ENCODE assay signal across 1 cellular context in the genomic region with DNA sequence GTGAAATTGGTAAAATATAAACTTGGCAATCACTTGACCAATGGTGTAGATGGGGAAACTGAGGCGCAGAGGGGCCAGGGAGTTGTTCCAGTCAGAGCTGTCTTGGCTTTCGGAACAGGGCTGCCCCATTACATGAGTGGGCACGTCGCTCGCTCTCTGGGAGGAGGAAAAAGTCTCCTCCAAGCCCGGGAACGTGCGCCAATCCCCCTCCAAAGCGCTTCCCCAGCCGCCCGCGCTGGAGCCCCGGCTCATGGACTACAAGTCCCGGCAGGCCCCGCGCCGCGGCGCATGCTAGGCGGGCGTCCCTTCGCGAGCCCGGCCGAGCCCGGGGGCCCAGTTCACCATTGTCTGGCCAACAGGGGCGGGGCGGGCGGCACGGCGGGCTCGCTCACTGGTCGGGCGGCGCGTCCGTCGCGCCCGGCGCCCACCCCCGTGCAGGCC.
TF ChIP-seq lines count a peak whose summit lies in the region.

No MANE protein-coding gene starts in this region.

TF ChIP-seq in GM12878, 131 proteins besides CTCF, POLR2A, EP300 and RAD21 (continues in another document):
- TF ChIP-seq NFXL1 (IDR thresholded peaks at IDR 0.05; ENCODE audit: borderline replicate concordance) = no peak
- TF ChIP-seq CREB1 (IDR thresholded peaks at IDR 0.05; ENCODE audit: low read depth) = peak; percentile 79
- no peak for TF ChIP-seq HDAC6 (IDR thresholded peaks at IDR 0.05; ENCODE audit: unreplicated experiment)
- TF ChIP-seq, protein P1, sequence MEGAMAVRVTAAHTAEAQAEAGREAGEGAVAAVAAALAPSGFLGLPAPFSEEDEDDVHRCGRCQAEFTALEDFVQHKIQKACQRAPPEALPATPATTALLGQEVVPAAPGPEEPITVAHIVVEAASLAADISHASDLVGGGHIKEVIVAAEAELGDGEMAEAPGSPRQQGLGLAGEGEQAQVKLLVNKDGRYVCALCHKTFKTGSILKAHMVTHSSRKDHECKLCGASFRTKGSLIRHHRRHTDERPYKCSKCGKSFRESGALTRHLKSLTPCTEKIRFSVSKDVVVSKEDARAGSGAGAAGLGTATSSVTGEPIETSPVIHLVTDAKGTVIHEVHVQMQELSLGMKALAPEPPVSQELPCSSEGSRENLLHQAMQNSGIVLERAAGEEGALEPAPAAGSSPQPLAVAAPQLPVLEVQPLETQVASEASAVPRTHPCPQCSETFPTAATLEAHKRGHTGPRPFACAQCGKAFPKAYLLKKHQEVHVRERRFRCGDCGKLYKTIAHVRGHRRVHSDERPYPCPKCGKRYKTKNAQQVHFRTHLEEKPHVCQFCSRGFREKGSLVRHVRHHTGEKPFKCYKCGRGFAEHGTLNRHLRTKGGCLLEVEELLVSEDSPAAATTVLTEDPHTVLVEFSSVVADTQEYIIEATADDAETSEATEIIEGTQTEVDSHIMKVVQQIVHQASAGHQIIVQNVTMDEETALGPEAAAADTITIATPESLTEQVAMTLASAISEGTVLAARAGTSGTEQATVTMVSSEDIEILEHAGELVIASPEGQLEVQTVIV (IDR thresholded peaks at IDR 0.05; ENCODE audit: borderline replicate concordance, partially characterized antibody) = no peak
- no peak for TF ChIP-seq ETV6 (conservative IDR thresholded peaks at IDR 0.05 in 1 of 2, IDR thresholded peaks at IDR 0.05 in 1 of 2; ENCODE audit: borderline replicate concordance in 1 of 2, low read depth in 1 of 2)
- TF ChIP-seq DPF2 (IDR thresholded peaks at IDR 0.05) = peak; percentile 32; the same call in 1 of the 2 replicates
- no peak for TF ChIP-seq LARP7 (IDR thresholded peaks at IDR 0.05)
- TF ChIP-seq ZZZ3 (IDR thresholded peaks at IDR 0.05; ENCODE audit: control insufficient read depth, insufficient read length, low read depth) = no peak
- TF ChIP-seq MXI1 (IDR thresholded peaks at IDR 0.05; ENCODE audit: low read depth, low read length) = 0 out of 2 replicates have a peak, but pooled peaks have one; percentile 50
- no peak for TF ChIP-seq EZH2 (IDR thresholded peaks at IDR 0.05; ENCODE audit: borderline replicate concordance, control insufficient read depth, low read depth, low read length)
- no peak for TF ChIP-seq NFIC (IDR thresholded peaks at IDR 0.05; ENCODE audit: low read depth, low read length)
- TF ChIP-seq BHLHE40 (IDR thresholded peaks at IDR 0.05; ENCODE audit: borderline replicate concordance in 1 of 2, low read depth in 2 of 2, low read length in 1 of 2) = peak in 1 of 2 experiments; percentile 68; a peak in 1 of 4 replicates
- TF ChIP-seq RAD51 (IDR thresholded peaks at IDR 0.05) = no peak
- no peak for TF ChIP-seq JUND (IDR thresholded peaks at IDR 0.05; ENCODE audit: low read depth, low read length)
- TF ChIP-seq, protein P2, sequence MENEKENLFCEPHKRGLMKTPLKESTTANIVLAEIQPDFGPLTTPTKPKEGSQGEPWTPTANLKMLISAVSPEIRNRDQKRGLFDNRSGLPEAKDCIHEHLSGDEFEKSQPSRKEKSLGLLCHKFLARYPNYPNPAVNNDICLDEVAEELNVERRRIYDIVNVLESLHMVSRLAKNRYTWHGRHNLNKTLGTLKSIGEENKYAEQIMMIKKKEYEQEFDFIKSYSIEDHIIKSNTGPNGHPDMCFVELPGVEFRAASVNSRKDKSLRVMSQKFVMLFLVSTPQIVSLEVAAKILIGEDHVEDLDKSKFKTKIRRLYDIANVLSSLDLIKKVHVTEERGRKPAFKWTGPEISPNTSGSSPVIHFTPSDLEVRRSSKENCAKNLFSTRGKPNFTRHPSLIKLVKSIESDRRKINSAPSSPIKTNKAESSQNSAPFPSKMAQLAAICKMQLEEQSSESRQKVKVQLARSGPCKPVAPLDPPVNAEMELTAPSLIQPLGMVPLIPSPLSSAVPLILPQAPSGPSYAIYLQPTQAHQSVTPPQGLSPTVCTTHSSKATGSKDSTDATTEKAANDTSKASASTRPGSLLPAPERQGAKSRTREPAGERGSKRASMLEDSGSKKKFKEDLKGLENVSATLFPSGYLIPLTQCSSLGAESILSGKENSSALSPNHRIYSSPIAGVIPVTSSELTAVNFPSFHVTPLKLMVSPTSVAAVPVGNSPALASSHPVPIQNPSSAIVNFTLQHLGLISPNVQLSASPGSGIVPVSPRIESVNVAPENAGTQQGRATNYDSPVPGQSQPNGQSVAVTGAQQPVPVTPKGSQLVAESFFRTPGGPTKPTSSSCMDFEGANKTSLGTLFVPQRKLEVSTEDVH (IDR thresholded peaks at IDR 0.05; ENCODE audit: low read depth, partially characterized antibody) = no peak
- TF ChIP-seq, protein P3, sequence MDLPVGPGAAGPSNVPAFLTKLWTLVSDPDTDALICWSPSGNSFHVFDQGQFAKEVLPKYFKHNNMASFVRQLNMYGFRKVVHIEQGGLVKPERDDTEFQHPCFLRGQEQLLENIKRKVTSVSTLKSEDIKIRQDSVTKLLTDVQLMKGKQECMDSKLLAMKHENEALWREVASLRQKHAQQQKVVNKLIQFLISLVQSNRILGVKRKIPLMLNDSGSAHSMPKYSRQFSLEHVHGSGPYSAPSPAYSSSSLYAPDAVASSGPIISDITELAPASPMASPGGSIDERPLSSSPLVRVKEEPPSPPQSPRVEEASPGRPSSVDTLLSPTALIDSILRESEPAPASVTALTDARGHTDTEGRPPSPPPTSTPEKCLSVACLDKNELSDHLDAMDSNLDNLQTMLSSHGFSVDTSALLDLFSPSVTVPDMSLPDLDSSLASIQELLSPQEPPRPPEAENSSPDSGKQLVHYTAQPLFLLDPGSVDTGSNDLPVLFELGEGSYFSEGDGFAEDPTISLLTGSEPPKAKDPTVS (IDR thresholded peaks at IDR 0.05; ENCODE audit: low read depth, low read length) = no peak
- TF ChIP-seq, protein P4, sequence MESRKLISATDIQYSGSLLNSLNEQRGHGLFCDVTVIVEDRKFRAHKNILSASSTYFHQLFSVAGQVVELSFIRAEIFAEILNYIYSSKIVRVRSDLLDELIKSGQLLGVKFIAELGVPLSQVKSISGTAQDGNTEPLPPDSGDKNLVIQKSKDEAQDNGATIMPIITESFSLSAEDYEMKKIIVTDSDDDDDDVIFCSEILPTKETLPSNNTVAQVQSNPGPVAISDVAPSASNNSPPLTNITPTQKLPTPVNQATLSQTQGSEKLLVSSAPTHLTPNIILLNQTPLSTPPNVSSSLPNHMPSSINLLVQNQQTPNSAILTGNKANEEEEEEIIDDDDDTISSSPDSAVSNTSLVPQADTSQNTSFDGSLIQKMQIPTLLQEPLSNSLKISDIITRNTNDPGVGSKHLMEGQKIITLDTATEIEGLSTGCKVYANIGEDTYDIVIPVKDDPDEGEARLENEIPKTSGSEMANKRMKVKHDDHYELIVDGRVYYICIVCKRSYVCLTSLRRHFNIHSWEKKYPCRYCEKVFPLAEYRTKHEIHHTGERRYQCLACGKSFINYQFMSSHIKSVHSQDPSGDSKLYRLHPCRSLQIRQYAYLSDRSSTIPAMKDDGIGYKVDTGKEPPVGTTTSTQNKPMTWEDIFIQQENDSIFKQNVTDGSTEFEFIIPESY (IDR thresholded peaks at IDR 0.05) = no peak
- TF ChIP-seq, protein P5, sequence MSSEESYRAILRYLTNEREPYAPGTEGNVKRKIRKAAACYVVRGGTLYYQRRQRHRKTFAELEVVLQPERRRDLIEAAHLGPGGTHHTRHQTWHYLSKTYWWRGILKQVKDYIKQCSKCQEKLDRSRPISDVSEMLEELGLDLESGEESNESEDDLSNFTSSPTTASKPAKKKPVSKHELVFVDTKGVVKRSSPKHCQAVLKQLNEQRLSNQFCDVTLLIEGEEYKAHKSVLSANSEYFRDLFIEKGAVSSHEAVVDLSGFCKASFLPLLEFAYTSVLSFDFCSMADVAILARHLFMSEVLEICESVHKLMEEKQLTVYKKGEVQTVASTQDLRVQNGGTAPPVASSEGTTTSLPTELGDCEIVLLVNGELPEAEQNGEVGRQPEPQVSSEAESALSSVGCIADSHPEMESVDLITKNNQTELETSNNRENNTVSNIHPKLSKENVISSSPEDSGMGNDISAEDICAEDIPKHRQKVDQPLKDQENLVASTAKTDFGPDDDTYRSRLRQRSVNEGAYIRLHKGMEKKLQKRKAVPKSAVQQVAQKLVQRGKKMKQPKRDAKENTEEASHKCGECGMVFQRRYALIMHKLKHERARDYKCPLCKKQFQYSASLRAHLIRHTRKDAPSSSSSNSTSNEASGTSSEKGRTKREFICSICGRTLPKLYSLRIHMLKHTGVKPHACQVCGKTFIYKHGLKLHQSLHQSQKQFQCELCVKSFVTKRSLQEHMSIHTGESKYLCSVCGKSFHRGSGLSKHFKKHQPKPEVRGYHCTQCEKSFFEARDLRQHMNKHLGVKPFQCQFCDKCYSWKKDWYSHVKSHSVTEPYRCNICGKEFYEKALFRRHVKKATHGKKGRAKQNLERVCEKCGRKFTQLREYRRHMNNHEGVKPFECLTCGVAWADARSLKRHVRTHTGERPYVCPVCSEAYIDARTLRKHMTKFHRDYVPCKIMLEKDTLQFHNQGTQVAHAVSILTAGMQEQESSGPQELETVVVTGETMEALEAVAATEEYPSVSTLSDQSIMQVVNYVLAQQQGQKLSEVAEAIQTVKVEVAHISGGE (CRISPR knock-in tag; IDR thresholded peaks at IDR 0.05) = no peak
- no peak for TF ChIP-seq PAX5 (IDR thresholded peaks at IDR 0.05; ENCODE audit: borderline replicate concordance, low read depth, low read length)
- TF ChIP-seq, protein P6, sequence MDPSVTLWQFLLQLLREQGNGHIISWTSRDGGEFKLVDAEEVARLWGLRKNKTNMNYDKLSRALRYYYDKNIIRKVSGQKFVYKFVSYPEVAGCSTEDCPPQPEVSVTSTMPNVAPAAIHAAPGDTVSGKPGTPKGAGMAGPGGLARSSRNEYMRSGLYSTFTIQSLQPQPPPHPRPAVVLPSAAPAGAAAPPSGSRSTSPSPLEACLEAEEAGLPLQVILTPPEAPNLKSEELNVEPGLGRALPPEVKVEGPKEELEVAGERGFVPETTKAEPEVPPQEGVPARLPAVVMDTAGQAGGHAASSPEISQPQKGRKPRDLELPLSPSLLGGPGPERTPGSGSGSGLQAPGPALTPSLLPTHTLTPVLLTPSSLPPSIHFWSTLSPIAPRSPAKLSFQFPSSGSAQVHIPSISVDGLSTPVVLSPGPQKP (IDR thresholded peaks at IDR 0.05; ENCODE audit: low read depth, low read length) = no peak
- TF ChIP-seq TARDBP (IDR thresholded peaks at IDR 0.05; ENCODE audit: borderline replicate concordance) = 0 out of 2 replicates have a peak, but pooled peaks have one; percentile 65
- no peak for TF ChIP-seq CHD1 (IDR thresholded peaks at IDR 0.05; ENCODE audit: low read depth, low read length)
- TF ChIP-seq, protein P7, sequence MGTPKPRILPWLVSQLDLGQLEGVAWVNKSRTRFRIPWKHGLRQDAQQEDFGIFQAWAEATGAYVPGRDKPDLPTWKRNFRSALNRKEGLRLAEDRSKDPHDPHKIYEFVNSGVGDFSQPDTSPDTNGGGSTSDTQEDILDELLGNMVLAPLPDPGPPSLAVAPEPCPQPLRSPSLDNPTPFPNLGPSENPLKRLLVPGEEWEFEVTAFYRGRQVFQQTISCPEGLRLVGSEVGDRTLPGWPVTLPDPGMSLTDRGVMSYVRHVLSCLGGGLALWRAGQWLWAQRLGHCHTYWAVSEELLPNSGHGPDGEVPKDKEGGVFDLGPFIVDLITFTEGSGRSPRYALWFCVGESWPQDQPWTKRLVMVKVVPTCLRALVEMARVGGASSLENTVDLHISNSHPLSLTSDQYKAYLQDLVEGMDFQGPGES (IDR thresholded peaks at IDR 0.05) = 0 out of 2 replicates have a peak, but pooled peaks have one; percentile 44
- TF ChIP-seq, protein P8, sequence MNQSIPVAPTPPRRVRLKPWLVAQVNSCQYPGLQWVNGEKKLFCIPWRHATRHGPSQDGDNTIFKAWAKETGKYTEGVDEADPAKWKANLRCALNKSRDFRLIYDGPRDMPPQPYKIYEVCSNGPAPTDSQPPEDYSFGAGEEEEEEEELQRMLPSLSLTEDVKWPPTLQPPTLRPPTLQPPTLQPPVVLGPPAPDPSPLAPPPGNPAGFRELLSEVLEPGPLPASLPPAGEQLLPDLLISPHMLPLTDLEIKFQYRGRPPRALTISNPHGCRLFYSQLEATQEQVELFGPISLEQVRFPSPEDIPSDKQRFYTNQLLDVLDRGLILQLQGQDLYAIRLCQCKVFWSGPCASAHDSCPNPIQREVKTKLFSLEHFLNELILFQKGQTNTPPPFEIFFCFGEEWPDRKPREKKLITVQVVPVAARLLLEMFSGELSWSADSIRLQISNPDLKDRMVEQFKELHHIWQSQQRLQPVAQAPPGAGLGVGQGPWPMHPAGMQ (IDR thresholded peaks at IDR 0.05; ENCODE audit: borderline replicate concordance) = no peak
- no peak for TF ChIP-seq POU2F2 (IDR thresholded peaks at IDR 0.05; ENCODE audit: borderline replicate concordance, low read depth, low read length)
- TF ChIP-seq CBFB (IDR thresholded peaks at IDR 0.05; ENCODE audit: low read depth) = no peak
- TF ChIP-seq ZNF384 (IDR thresholded peaks at IDR 0.05; ENCODE audit: borderline replicate concordance, low read depth, low read length) = no peak
- TF ChIP-seq CHD2 (IDR thresholded peaks at IDR 0.05; ENCODE audit: borderline replicate concordance, low read depth, low read length) = peak; percentile 39; the same call in 1 of the 2 replicates
- no peak for TF ChIP-seq JUNB (IDR thresholded peaks at IDR 0.05)
- no peak for TF ChIP-seq POLR2AphosphoS5 (IDR thresholded peaks at IDR 0.05; ENCODE audit: low read length)
- TF ChIP-seq, protein P9, sequence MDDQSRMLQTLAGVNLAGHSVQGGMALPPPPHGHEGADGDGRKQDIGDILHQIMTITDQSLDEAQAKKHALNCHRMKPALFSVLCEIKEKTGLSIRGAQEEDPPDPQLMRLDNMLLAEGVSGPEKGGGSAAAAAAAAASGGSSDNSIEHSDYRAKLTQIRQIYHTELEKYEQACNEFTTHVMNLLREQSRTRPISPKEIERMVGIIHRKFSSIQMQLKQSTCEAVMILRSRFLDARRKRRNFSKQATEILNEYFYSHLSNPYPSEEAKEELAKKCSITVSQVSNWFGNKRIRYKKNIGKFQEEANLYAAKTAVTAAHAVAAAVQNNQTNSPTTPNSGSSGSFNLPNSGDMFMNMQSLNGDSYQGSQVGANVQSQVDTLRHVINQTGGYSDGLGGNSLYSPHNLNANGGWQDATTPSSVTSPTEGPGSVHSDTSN (IDR thresholded peaks at IDR 0.05; ENCODE audit: insufficient replicate concordance, low read depth, low read length) = peak; percentile 91
- TF ChIP-seq, protein P10, sequence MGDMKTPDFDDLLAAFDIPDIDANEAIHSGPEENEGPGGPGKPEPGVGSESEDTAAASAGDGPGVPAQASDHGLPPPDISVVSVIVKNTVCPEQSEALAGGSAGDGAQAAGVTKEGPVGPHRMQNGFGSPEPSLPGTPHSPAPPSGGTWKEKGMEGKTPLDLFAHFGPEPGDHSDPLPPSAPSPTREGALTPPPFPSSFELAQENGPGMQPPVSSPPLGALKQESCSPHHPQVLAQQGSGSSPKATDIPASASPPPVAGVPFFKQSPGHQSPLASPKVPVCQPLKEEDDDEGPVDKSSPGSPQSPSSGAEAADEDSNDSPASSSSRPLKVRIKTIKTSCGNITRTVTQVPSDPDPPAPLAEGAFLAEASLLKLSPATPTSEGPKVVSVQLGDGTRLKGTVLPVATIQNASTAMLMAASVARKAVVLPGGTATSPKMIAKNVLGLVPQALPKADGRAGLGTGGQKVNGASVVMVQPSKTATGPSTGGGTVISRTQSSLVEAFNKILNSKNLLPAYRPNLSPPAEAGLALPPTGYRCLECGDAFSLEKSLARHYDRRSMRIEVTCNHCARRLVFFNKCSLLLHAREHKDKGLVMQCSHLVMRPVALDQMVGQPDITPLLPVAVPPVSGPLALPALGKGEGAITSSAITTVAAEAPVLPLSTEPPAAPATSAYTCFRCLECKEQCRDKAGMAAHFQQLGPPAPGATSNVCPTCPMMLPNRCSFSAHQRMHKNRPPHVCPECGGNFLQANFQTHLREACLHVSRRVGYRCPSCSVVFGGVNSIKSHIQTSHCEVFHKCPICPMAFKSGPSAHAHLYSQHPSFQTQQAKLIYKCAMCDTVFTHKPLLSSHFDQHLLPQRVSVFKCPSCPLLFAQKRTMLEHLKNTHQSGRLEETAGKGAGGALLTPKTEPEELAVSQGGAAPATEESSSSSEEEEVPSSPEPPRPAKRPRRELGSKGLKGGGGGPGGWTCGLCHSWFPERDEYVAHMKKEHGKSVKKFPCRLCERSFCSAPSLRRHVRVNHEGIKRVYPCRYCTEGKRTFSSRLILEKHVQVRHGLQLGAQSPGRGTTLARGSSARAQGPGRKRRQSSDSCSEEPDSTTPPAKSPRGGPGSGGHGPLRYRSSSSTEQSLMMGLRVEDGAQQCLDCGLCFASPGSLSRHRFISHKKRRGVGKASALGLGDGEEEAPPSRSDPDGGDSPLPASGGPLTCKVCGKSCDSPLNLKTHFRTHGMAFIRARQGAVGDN (IDR thresholded peaks at IDR 0.05) = no peak
